In the genomic region with DNA sequence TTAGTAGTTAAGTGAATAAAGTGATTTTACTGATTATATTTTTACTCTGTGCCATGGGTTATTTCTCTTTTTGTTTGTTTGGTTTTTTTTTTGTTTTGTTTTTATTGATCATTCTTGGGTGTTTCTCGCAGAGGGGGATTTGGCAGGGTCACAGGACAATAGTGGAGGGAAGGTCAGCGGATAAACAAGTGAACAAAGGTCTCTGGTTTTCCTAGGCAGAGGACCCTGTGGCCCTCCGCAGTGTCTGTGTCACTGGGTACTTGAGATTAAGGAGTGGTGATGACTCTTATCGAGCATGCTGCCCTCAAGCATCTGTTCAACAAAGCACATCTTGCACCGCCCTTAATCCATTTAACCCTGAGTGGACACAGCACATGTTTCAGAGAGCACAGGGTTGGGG, we compare ENCODE assay signal across 8 cellular contexts.
DNase-seq lines count a peak whose midpoint lies in the region; ATAC-seq and TF ChIP-seq lines count a peak whose summit lies in the region.
"Not testable (repeated sequence)": the region's sequence is repeated elsewhere in the genome, so short reads cannot be mapped to it uniquely, and the experiment has no call there.

No MANE protein-coding gene starts in this region.

- not testable (repeated sequence) for H3K27me3 Mint-ChIP-seq in T-helper 1 cell treated with Interleukin-12 subunit alpha and Interleukin-12 subunit beta and Interleukin-4 antibody, amounts not matched to agents 30 μg/mL and 1 μg/mL, for 36 hours (ENCODE audit: low read depth); activated CD4-positive, alpha-beta T cell treated with anti-CD3 and anti-CD28 coated beads for 36 hours; activated T-helper 1 cell treated with anti-CD3 and anti-CD28 coated beads, Interleukin-12 subunit alpha, Interleukin-12 subunit beta, Interleukin-2, Interleukin-4 antibody, amounts not matched to agents 30 ng/mL and 10 ng/mL and 1 ng/mL, durations not matched to agents 14 hours and 24 hours and 36 hours (ENCODE audit: insufficient read depth); brain; neural crest cell (ENCODE audit: low read depth)

- not testable (repeated sequence) for TF ChIP-seq CTCF in brain (conservative IDR thresholded peaks at IDR 0.05); neural crest cell (conservative IDR thresholded peaks at IDR 0.05); stomach (IDR thresholded peaks at IDR 0.05)

- H3K9me3 ChIP-seq in stomach, result not testable (repeated sequence)

- H3K4me3 Mint-ChIP-seq in T-helper 1 cell treated with Interleukin-12 subunit alpha and Interleukin-12 subunit beta and Interleukin-4 antibody, amounts not matched to agents 30 μg/mL and 1 μg/mL, for 36 hours, result peak overlapping the region; percentile 44
- not testable (repeated sequence) for H3K4me3 Mint-ChIP-seq in activated CD4-positive, alpha-beta T cell treated with anti-CD3 and anti-CD28 coated beads for 36 hours
- peak overlapping the region; percentile 48 for H3K4me3 Mint-ChIP-seq in activated T-helper 1 cell treated with anti-CD3 and anti-CD28 coated beads, Interleukin-12 subunit alpha, Interleukin-12 subunit beta, Interleukin-2, Interleukin-4 antibody, amounts not matched to agents 30 ng/mL and 10 ng/mL and 1 ng/mL, durations not matched to agents 14 hours and 24 hours and 36 hours
- H3K4me3 Mint-ChIP-seq in brain (peak overlapping the region in 4 of 5 experiments; percentile 17 to 75 (median 46)), neural crest cell (peak overlapping the region; percentile 84)

- POLR2A ChIA-PET in activated CD4-positive, alpha-beta T cell treated with anti-CD3 and anti-CD28 coated beads for 36 hours (lab: Charles Lee), result not testable (repeated sequence)

- not testable (repeated sequence) for H3K27me3 ChIP-seq in stomach

- not testable (repeated sequence) for H3K9me3 Mint-ChIP-seq in T-helper 1 cell treated with Interleukin-12 subunit alpha and Interleukin-12 subunit beta and Interleukin-4 antibody, amounts not matched to agents 30 μg/mL and 1 μg/mL, for 36 hours; activated CD4-positive, alpha-beta T cell treated with anti-CD3 and anti-CD28 coated beads for 36 hours (ENCODE audit: low read depth); activated T-helper 1 cell treated with anti-CD3 and anti-CD28 coated beads, Interleukin-12 subunit alpha, Interleukin-12 subunit beta, Interleukin-2, Interleukin-4 antibody, amounts not matched to agents 30 ng/mL and 10 ng/mL and 1 ng/mL, durations not matched to agents 14 hours and 24 hours and 36 hours; brain; neural crest cell

- not testable (repeated sequence) for H3K4me3 ChIP-seq in stomach

- H3K36me3 ChIP-seq in stomach, result peaks cover 0 to 22% (median 19%) of the 10 kb centered on the region in 4 donors

- peaks cover 20% of the 10 kb centered on the region for H3K4me1 Mint-ChIP-seq in T-helper 1 cell treated with Interleukin-12 subunit alpha and Interleukin-12 subunit beta and Interleukin-4 antibody, amounts not matched to agents 30 μg/mL and 1 μg/mL, for 36 hours (ENCODE audit: low read depth)
- H3K4me1 Mint-ChIP-seq in activated CD4-positive, alpha-beta T cell treated with anti-CD3 and anti-CD28 coated beads for 36 hours, result peaks cover 21% of the 10 kb centered on the region
- peaks cover 25% of the 10 kb centered on the region for H3K4me1 Mint-ChIP-seq in activated T-helper 1 cell treated with anti-CD3 and anti-CD28 coated beads, Interleukin-12 subunit alpha, Interleukin-12 subunit beta, Interleukin-2, Interleukin-4 antibody, amounts not matched to agents 30 ng/mL and 10 ng/mL and 1 ng/mL, durations not matched to agents 14 hours and 24 hours and 36 hours (ENCODE audit: low read depth)
- peaks cover 46% of the 10 kb centered on the region for H3K4me1 Mint-ChIP-seq in brain
- H3K4me1 Mint-ChIP-seq in neural crest cell, result peaks cover 25% of the 10 kb centered on the region

- CTCF ChIA-PET in activated CD4-positive, alpha-beta T cell treated with anti-CD3 and anti-CD28 coated beads for 36 hours (lab: Charles Lee), result interaction anchor here (0.6 kb wide), 1 partner anchor 142 kb away, joined by 3 read pairs; no protein-coding TSS in a partner anchor

- peak overlapping the region; percentile 50 for H3K27ac Mint-ChIP-seq in T-helper 1 cell treated with Interleukin-12 subunit alpha and Interleukin-12 subunit beta and Interleukin-4 antibody, amounts not matched to agents 30 μg/mL and 1 μg/mL, for 36 hours
- H3K27ac Mint-ChIP-seq in activated CD4-positive, alpha-beta T cell treated with anti-CD3 and anti-CD28 coated beads for 36 hours, result peak overlapping the region; percentile 60
- not testable (repeated sequence) for H3K27ac Mint-ChIP-seq in activated T-helper 1 cell treated with anti-CD3 and anti-CD28 coated beads, Interleukin-12 subunit alpha, Interleukin-12 subunit beta, Interleukin-2, Interleukin-4 antibody, amounts not matched to agents 30 ng/mL and 10 ng/mL and 1 ng/mL, durations not matched to agents 14 hours and 24 hours and 36 hours
- H3K27ac Mint-ChIP-seq in brain, result peak overlapping the region in 3 of 5 experiments; percentile 17 to 54 (median 39)
- peak overlapping the region; percentile 90 for H3K27ac Mint-ChIP-seq in neural crest cell (ENCODE audit: unreplicated experiment)

- H3K4me1 ChIP-seq in stomach, result peaks cover 0 to 34% (median 16%) of the 10 kb centered on the region in 4 donors

- 79 to 87% (median 84%) methylated on average over 4 to 5 of the region's 5 CpGs for WGBS in stomach, 5 donors

- ATAC-seq in activated CD4-positive, alpha-beta T cell treated with anti-CD3 and anti-CD28 coated beads for 36 hours, result not testable (repeated sequence)

- not testable (repeated sequence) for TF ChIP-seq EP300 in stomach (IDR thresholded peaks at IDR 0.05)

- H3K27ac ChIP-seq in stomach, result not testable (repeated sequence)

- intact Hi-C loops in activated CD4-positive, alpha-beta T cell treated with anti-CD3 and anti-CD28 coated beads for 36 hours (cut with DNase I, micrococcal nuclease); activated T-helper 1 cell treated with anti-CD3 and anti-CD28 coated beads, Interleukin-12 subunit alpha, Interleukin-12 subunit beta, Interleukin-2, Interleukin-4 antibody, amounts not matched to agents 30 ng/mL and 10 ng/mL and 1 ng/mL, durations not matched to agents 14 hours and 24 hours and 36 hours (cut with micrococcal nuclease); stomach (cut with DNase I; ENCODE audit: low total_unique reads): not testable (repeated sequence)

- peaks cover 18% of the 10 kb centered on the region for H3K36me3 Mint-ChIP-seq in T-helper 1 cell treated with Interleukin-12 subunit alpha and Interleukin-12 subunit beta and Interleukin-4 antibody, amounts not matched to agents 30 μg/mL and 1 μg/mL, for 36 hours (ENCODE audit: low read depth)
- peaks cover 36% of the 10 kb centered on the region for H3K36me3 Mint-ChIP-seq in activated CD4-positive, alpha-beta T cell treated with anti-CD3 and anti-CD28 coated beads for 36 hours (ENCODE audit: low read depth)
- H3K36me3 Mint-ChIP-seq in activated T-helper 1 cell treated with anti-CD3 and anti-CD28 coated beads, Interleukin-12 subunit alpha, Interleukin-12 subunit beta, Interleukin-2, Interleukin-4 antibody, amounts not matched to agents 30 ng/mL and 10 ng/mL and 1 ng/mL, durations not matched to agents 14 hours and 24 hours and 36 hours (ENCODE audit: low read depth), result peaks cover 27% of the 10 kb centered on the region
- peaks cover 42% of the 10 kb centered on the region for H3K36me3 Mint-ChIP-seq in brain
- H3K36me3 Mint-ChIP-seq in neural crest cell (ENCODE audit: low read depth), result not testable (repeated sequence)

- not testable (repeated sequence) for TF ChIP-seq POLR2A in stomach (IDR thresholded peaks at IDR 0.05)

- DNase-seq in HUDEP-2 (lab: John Stamatoyannopoulos, UW; ENCODE audit: unreplicated experiment in 76 of 76), result peak in 60 of 76 experiments; percentile 6 to 78 (median 42)
- DNase-seq in activated CD4-positive, alpha-beta T cell treated with anti-CD3 and anti-CD28 coated beads for 36 hours; activated T-helper 1 cell treated with anti-CD3 and anti-CD28 coated beads, Interleukin-12 subunit alpha, Interleukin-12 subunit beta, Interleukin-2, Interleukin-4 antibody, amounts not matched to agents 30 ng/mL and 10 ng/mL and 1 ng/mL, durations not matched to agents 14 hours and 24 hours and 36 hours (ENCODE audit: low spot score); neural crest cell (ENCODE audit: low read depth, low spot score): not testable (repeated sequence)
- peak; percentile 22 for DNase-seq in islet precursor cell
- peak; percentile 7 for DNase-seq in stomach
